In genomic region chr14:96821501-96821900, GRCh38 we compare ENCODE assay signal across 14 cellular contexts.
"Had no signal": no experiment of that assay in that cellular context is flagged by ENCODE, and none has a peak within 500 bp of the region (broad histone marks: within the 10 kb centered on the region; RNA-seq: fewer than 3 reads in every experiment).

No MANE protein-coding gene starts in this region.

- H3K4me3 ChIP-seq: gastrocnemius medialis, hepatocyte, skin epidermis, stomach had no signal

- H3K27ac ChIP-seq: gastrocnemius medialis, hepatocyte, parathyroid adenoma, skin epidermis, stomach had no signal

- H3K27me3 Mint-ChIP-seq: activated CD4-positive, alpha-beta T cell treated with anti-CD3 and anti-CD28 coated beads for 36 hours; activated CD8-positive, alpha-beta T cell treated with anti-CD3 and anti-CD28 coated beads for 36 hours; activated naive CD8-positive, alpha-beta T cell treated with anti-CD3 and anti-CD28 coated beads, Interleukin-2, amount 10 ng/mL, durations not matched to agents 7 days and 5 days had no signal

- H3K4me3 Mint-ChIP-seq: activated CD4-positive, alpha-beta T cell treated with anti-CD3 and anti-CD28 coated beads for 36 hours; activated CD8-positive, alpha-beta T cell treated with anti-CD3 and anti-CD28 coated beads for 36 hours; activated naive CD8-positive, alpha-beta T cell treated with anti-CD3 and anti-CD28 coated beads, Interleukin-2, amount 10 ng/mL, durations not matched to agents 7 days and 5 days; activated T-cell treated with anti-CD3 and anti-CD28 coated beads, Interleukin-2, amount 50 U/mL, for 72 hours; mesothelial cell of epicardium had no signal

- H3K27me3 ChIP-seq: gastrocnemius medialis, hepatocyte, stomach had no signal

- H3K9me3 Mint-ChIP-seq: activated CD8-positive, alpha-beta T cell treated with anti-CD3 and anti-CD28 coated beads for 36 hours had no signal

- ATAC-seq: activated CD4-positive, alpha-beta T cell treated with anti-CD3 and anti-CD28 coated beads for 36 hours; activated CD8-positive, alpha-beta T cell treated with anti-CD3 and anti-CD28 coated beads for 36 hours; activated T-cell treated with anti-CD3 and anti-CD28 coated beads, Interleukin-2, amount 50 U/mL, for 72 hours; gastrocnemius medialis had no signal

- DNase-seq: activated CD4-positive, alpha-beta T cell treated with anti-CD3 and anti-CD28 coated beads for 36 hours; activated CD8-positive, alpha-beta memory T cell treated with anti-CD3 and anti-CD28 coated beads, Interleukin-2, amount 50 U/mL, for 4 hours; activated CD8-positive, alpha-beta T cell treated with anti-CD3 and anti-CD28 coated beads for 36 hours; activated naive CD8-positive, alpha-beta T cell treated with anti-CD3 and anti-CD28 coated beads, Interleukin-2, amount 10 ng/mL, durations not matched to agents 7 days and 5 days; activated T-cell treated with anti-CD3 and anti-CD28 coated beads, Interleukin-2, amount 50 U/mL, for 72 hours; anterior cingulate cortex; gastrocnemius medialis; stimulated activated CD4-positive, alpha-beta T cell treated with anti-CD3 and anti-CD28 coated beads, Interleukin-4, amount 100 ng/mL, for 4 hours; stomach; T-helper 9 cell had no signal

- H3K9me3 ChIP-seq: gastrocnemius medialis, stomach had no signal

- H2AFZ ChIP-seq: hepatocyte, parathyroid adenoma had no signal

- H3K4me2 ChIP-seq: hepatocyte had no signal

- H3K27ac Mint-ChIP-seq: activated CD4-positive, alpha-beta T cell treated with anti-CD3 and anti-CD28 coated beads for 36 hours; activated CD8-positive, alpha-beta T cell treated with anti-CD3 and anti-CD28 coated beads for 36 hours; activated naive CD8-positive, alpha-beta T cell treated with anti-CD3 and anti-CD28 coated beads, Interleukin-2, amount 10 ng/mL, durations not matched to agents 7 days and 5 days; activated T-cell treated with anti-CD3 and anti-CD28 coated beads, Interleukin-2, amount 50 U/mL, for 72 hours; mesothelial cell of epicardium had no signal

- H3K9ac ChIP-seq: parathyroid adenoma had no signal

- H3K36me3 ChIP-seq: gastrocnemius medialis, stomach had no signal

- H3K4me1 ChIP-seq: gastrocnemius medialis, parathyroid adenoma had no signal
